Comparison of ENCODE assay signal across 27 cellular contexts in genomic region chr7:142870147-142870559, GRCh38. TPM values are rescaled to one million over a fixed set of nuclear protein-coding genes. Genes with fewer than 3 reads are reported as not detected.
A peak's percentile ranks its signal among the peaks of the same experiment; 100 is the strongest.
DNase-seq lines count a peak whose midpoint lies in the region; ATAC-seq and TF ChIP-seq lines count a peak whose summit lies in the region.
"Had no signal": no experiment of that assay in that cellular context is flagged by ENCODE, and none has a peak within 500 bp of the region (broad histone marks: within the 10 kb centered on the region; RNA-seq: fewer than 3 reads in every experiment).

No MANE protein-coding gene starts in this region.

- TF ChIP-seq CTCF in right atrium auricular region (IDR thresholded peaks at IDR 0.05) = no peak
- no peak for TF ChIP-seq CTCF in heart right ventricle (IDR thresholded peaks at IDR 0.05)
- no peak for TF ChIP-seq CTCF in endodermal cell (conservative IDR thresholded peaks at IDR 0.05)
- no peak for TF ChIP-seq CTCF in osteocyte (IDR thresholded peaks at IDR 0.05)

- DNase-seq in right atrium auricular region (ENCODE audit: low spot score) (peak; percentile 53), heart right ventricle (no peak), endodermal cell (peak; percentile 30), osteocyte (ENCODE audit: extremely low spot score, unreplicated experiment) (peak; percentile 60), G401 (ENCODE audit: low spot score) (no peak)
- no peak for DNase-seq in activated CD4-positive, alpha-beta T cell treated with anti-CD3 and anti-CD28 coated beads, Interleukin-2, amount 10 ng/mL, durations not matched to agents 24 days and 14 days
- DNase-seq in activated naive CD4-positive, alpha-beta T cell (lab: John Stamatoyannopoulos, UW) = no peak
- DNase-seq: C1 segment of cervical spinal cord; CD4-positive, alpha-beta memory T cell; COR-L47; DMS53; IMR-90; NCI-H1048; NCI-H1417 treated with DMSO at 0.1 percent for 48 hours; NCI-H1694 treated with DMSO at 0.1 percent for 48 hours; NCI-H2081; NCI-H2227 treated with DMSO at 0.1 percent for 48 hours; NCI-H526 treated with DMSO at 0.1 percent for 48 hours; SJCRH30 had no signal

- H3K36me3 ChIP-seq in right atrium auricular region (no peaks in the 10 kb centered on the region), heart right ventricle (no peaks in the 10 kb centered on the region), endodermal cell (ENCODE audit: control insufficient read depth, insufficient read depth, low read length) (peaks cover 15% of the 10 kb centered on the region)
- H3K36me3 ChIP-seq: HAP-1, SJCRH30 had no signal

- intact Hi-C loops in heart right ventricle (cut with DNase I) = no loop called here
- intact Hi-C loops in activated CD4-positive, alpha-beta T cell treated with anti-CD3 and anti-CD28 coated beads, Interleukin-2, amount 10 ng/mL, durations not matched to agents 24 days and 14 days (cut with micrococcal nuclease) = no loop called here

- H3K4me1 Mint-ChIP-seq in endodermal cell (peaks cover 4% of the 10 kb centered on the region), osteocyte (ENCODE audit: unreplicated experiment) (no peaks in the 10 kb centered on the region)
- no peaks in the 10 kb centered on the region for H3K4me1 Mint-ChIP-seq in activated CD4-positive, alpha-beta T cell treated with anti-CD3 and anti-CD28 coated beads, Interleukin-2, amount 10 ng/mL, durations not matched to agents 24 days and 14 days

- H3K9me3 Mint-ChIP-seq in endodermal cell = no peaks in the 10 kb centered on the region
- H3K9me3 Mint-ChIP-seq in osteocyte (ENCODE audit: unreplicated experiment) = no peaks in the 10 kb centered on the region
- no peaks in the 10 kb centered on the region for H3K9me3 Mint-ChIP-seq in activated CD4-positive, alpha-beta T cell treated with anti-CD3 and anti-CD28 coated beads, Interleukin-2, amount 10 ng/mL, durations not matched to agents 24 days and 14 days

- H3K27ac Mint-ChIP-seq in endodermal cell (no peak overlapping the region), osteocyte (ENCODE audit: unreplicated experiment) (no peak overlapping the region)
- no peak overlapping the region for H3K27ac Mint-ChIP-seq in activated CD4-positive, alpha-beta T cell treated with anti-CD3 and anti-CD28 coated beads, Interleukin-2, amount 10 ng/mL, durations not matched to agents 24 days and 14 days
- H3K27ac Mint-ChIP-seq: GM23338 had no signal

- in situ Hi-C loops in G401 (cut with HindIII; ENCODE audit: low sequenced_read_pairs) = loop anchor here (25.0 kb wide), 1 partner anchor 342 kb away; the partner anchor contains the start of gene TAS2R40

- H3K9me3 ChIP-seq in right atrium auricular region (no peaks in the 10 kb centered on the region), heart right ventricle (no peaks in the 10 kb centered on the region), endodermal cell (ENCODE audit: control insufficient read depth, low read length) (no peaks in the 10 kb centered on the region)
- H3K9me3 ChIP-seq: HAP-1, SJCRH30 had no signal

- ATAC-seq in heart right ventricle = no peak
- ATAC-seq: GM23338, Right ventricle myocardium inferior had no signal

- H3K4me3 Mint-ChIP-seq in endodermal cell (no peak overlapping the region), osteocyte (ENCODE audit: unreplicated experiment) (no peak overlapping the region)
- H3K4me3 Mint-ChIP-seq in activated CD4-positive, alpha-beta T cell treated with anti-CD3 and anti-CD28 coated beads, Interleukin-2, amount 10 ng/mL, durations not matched to agents 24 days and 14 days = no peak overlapping the region
- H3K4me3 Mint-ChIP-seq: CD4-positive, alpha-beta memory T cell; GM23338 had no signal

- WGBS in heart right ventricle, 2 donors = 77 to 86% methylated on average over 8 of the region's 8 CpGs
- 42 to 79% methylated on average over 2 to 8 of the region's 8 CpGs for WGBS in endodermal cell (ENCODE audit: insufficient coverage in 1 of 2, insufficient read length in 1 of 2), 2 experiments

- H3K27ac ChIP-seq in right atrium auricular region (no peak overlapping the region), heart right ventricle (no peak overlapping the region), endodermal cell (ENCODE audit: low read depth, low read length) (no peak overlapping the region)
- H3K27ac ChIP-seq: PC-9, SJCRH30 had no signal

- H3K4me1 ChIP-seq in right atrium auricular region = no peaks in the 10 kb centered on the region
- no peaks in the 10 kb centered on the region for H3K4me1 ChIP-seq in heart right ventricle
- no peaks in the 10 kb centered on the region for H3K4me1 ChIP-seq in endodermal cell (ENCODE audit: control insufficient read depth, insufficient read depth, low read length)
- H3K4me1 ChIP-seq: HAP-1, SJCRH30 had no signal

- H3K27me3 Mint-ChIP-seq in endodermal cell (ENCODE audit: insufficient read depth) = peaks cover 4% of the 10 kb centered on the region
- no peaks in the 10 kb centered on the region for H3K27me3 Mint-ChIP-seq in osteocyte (ENCODE audit: unreplicated experiment)
- H3K27me3 Mint-ChIP-seq in activated CD4-positive, alpha-beta T cell treated with anti-CD3 and anti-CD28 coated beads, Interleukin-2, amount 10 ng/mL, durations not matched to agents 24 days and 14 days = no peaks in the 10 kb centered on the region
- H3K27me3 Mint-ChIP-seq: CD4-positive, alpha-beta memory T cell had no signal

- no peak overlapping the region for H3K9ac ChIP-seq in endodermal cell (ENCODE audit: extremely low read depth, low read length, poor library complexity, severe bottlenecking)

- no peak overlapping the region for H3K4me3 ChIP-seq in right atrium auricular region
- no peak overlapping the region for H3K4me3 ChIP-seq in heart right ventricle
- H3K4me3 ChIP-seq in endodermal cell (ENCODE audit: low read length) = no peak overlapping the region
- H3K4me3 ChIP-seq: GM23338, HAP-1, PC-9, SJCRH30 had no signal

- no peaks in the 10 kb centered on the region for H3K27me3 ChIP-seq in right atrium auricular region
- H3K27me3 ChIP-seq in heart right ventricle = no peaks in the 10 kb centered on the region
- no peaks in the 10 kb centered on the region for H3K27me3 ChIP-seq in endodermal cell (ENCODE audit: control insufficient read depth, insufficient read depth, low read length, poor library complexity, severe bottlenecking)

- H3K36me3 Mint-ChIP-seq in endodermal cell (ENCODE audit: low read depth) = peaks cover 53% of the 10 kb centered on the region
- H3K36me3 Mint-ChIP-seq in osteocyte (ENCODE audit: unreplicated experiment) = no peaks in the 10 kb centered on the region
- no peaks in the 10 kb centered on the region for H3K36me3 Mint-ChIP-seq in activated CD4-positive, alpha-beta T cell treated with anti-CD3 and anti-CD28 coated beads, Interleukin-2, amount 10 ng/mL, durations not matched to agents 24 days and 14 days (ENCODE audit: low read depth)

RNA-seq across cellular contexts. Expression of gene EPHB6, which starts 15.3 kb away (rescaled TPM):
- 10 to 100 TPM in 1 of 2 donors, 1 to 10 TPM in 1; 8.2 to 19.4 TPM for total RNA-seq in right atrium auricular region
- total RNA-seq in heart right ventricle = 1 to 10 TPM in 8 of 10 donors, under 1 TPM in 2; 0.55 to 5.4 (median 2.6) TPM
- 10 to 100 TPM in 1 of 2 donors, 1 to 10 TPM in 1; 1.9 to 14.9 TPM for polyA plus RNA-seq in heart right ventricle
- 10 to 100 TPM; 33.2 to 36.9 TPM for total RNA-seq in endodermal cell
- 16.0 TPM for polyA plus RNA-seq in endodermal cell (2013, experiment 1 of 2)
- 14.1 TPM for polyA plus RNA-seq in endodermal cell (2013, experiment 2 of 2)
- 13.7 and 14.7 TPM in 2 replicates for total RNA-seq in osteocyte
- total RNA-seq in G401 (2014; rRNA removed; shearing (Covaris generic)) = not detected in 2 replicates
- 5.9 and 7.3 TPM in 2 replicates for total RNA-seq in activated CD4-positive, alpha-beta T cell treated with anti-CD3 and anti-CD28 coated beads, Interleukin-2, amount 10 ng/mL, durations not matched to agents 24 days and 14 days
- total RNA-seq: NCI-H460, RPMI7951 had no signal

RNA-seq across cellular contexts. Expression of gene TRPV6, which starts 15.4 kb away (rescaled TPM):
- total RNA-seq in right atrium auricular region (under 1 TPM; 0.19 to 0.71 TPM), heart right ventricle (not detected), endodermal cell (1 to 10 TPM; 2.7 to 4.1 TPM), osteocyte (not detected in 2 replicates)
- polyA plus RNA-seq in heart right ventricle = under 1 TPM in 1 of 2 donors, not detected in 1; 0.03 TPM
- polyA plus RNA-seq in endodermal cell (2013, experiment 1 of 2) = 0.28 TPM
- polyA plus RNA-seq in endodermal cell (2013, experiment 2 of 2) = 0.50 TPM
- total RNA-seq in G401 (2014; rRNA removed; shearing (Covaris generic)) = not detected in 2 replicates
- total RNA-seq in activated CD4-positive, alpha-beta T cell treated with anti-CD3 and anti-CD28 coated beads, Interleukin-2, amount 10 ng/mL, durations not matched to agents 24 days and 14 days = not detected in 2 replicates
- total RNA-seq: A673; CD4-positive, alpha-beta memory T cell; Daoy; IMR-90; NCI-H460; Right ventricle myocardium inferior; RPMI7951; SJCRH30 had no signal

Comparison
In these comparisons a context has a peak if more than half of its experiments do, and no peak if none do; other contexts are left out.
1. DNase-seq: peak in right atrium auricular region (single experiment), endodermal cell (single experiment) and osteocyte (single experiment); none in heart right ventricle (0 of 2), G401 (single experiment), activated CD4-positive, alpha-beta T cell treated with anti-CD3 and anti-CD28 coated beads, Interleukin-2, amount 10 ng/mL, durations not matched to agents 24 days and 14 days (single experiment) and activated naive CD4-positive, alpha-beta T cell (0 of 4).